14 cellular contexts compared by ENCODE assay signal in the genomic region with DNA sequence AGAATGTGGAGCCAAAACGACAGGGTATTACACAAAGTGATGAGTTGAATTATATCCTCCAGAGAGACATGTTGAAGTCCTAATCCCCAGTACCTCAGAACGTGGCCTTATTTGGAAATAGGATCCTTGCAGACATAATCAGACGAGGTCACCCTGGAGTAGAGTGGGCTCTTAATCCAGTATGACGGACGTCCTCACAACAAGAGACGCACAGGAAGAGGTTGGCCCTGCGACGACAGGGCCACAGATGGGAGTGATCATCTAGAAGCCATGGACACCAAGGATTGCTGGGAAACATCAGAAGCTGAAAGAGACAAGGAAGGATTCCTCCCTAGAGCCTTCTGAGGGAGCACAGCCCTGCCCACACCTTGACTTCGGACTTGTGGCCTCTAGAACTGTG.
DNase-seq lines count a peak whose midpoint lies in the region; ATAC-seq and TF ChIP-seq lines count a peak whose summit lies in the region.
"Had no signal": no experiment of that assay in that cellular context is flagged by ENCODE, and none has a peak within 500 bp of the region (broad histone marks: within the 10 kb centered on the region; RNA-seq: fewer than 3 reads in every experiment).

No MANE protein-coding gene starts in this region.

- peaks cover 3% of the 10 kb centered on the region for H3K4me1 ChIP-seq in parathyroid adenoma
- H3K4me1 ChIP-seq: BLaER1 had no signal

- no peak for TF ChIP-seq CTCF in parathyroid adenoma (IDR thresholded peaks at IDR 0.05)
- no peak for TF ChIP-seq CTCF in GM13976 (IDR thresholded peaks at IDR 0.05; ENCODE audit: borderline replicate concordance, control extremely low read depth, extremely low read depth, insufficient read depth, missing control alignments)

- no peak for ATAC-seq in GM18858 (IDR thresholded peaks at IDR 0.05; ENCODE audit: unreplicated experiment)

- peak overlapping the region; percentile 58 for H3K4me2 ChIP-seq in parathyroid adenoma (ENCODE audit: low read length)
- H3K4me2 ChIP-seq: BLaER1 had no signal

- H3K27ac ChIP-seq in parathyroid adenoma, result no peak overlapping the region
- H3K27ac ChIP-seq: 22Rv1, BLaER1 had no signal

- in situ Hi-C loops in GM13976 (cut with MboI; ENCODE audit: low sequenced_read_pairs, unreplicated experiment), result no loop called here

- no peak overlapping the region for H3K9ac ChIP-seq in parathyroid adenoma
- H3K9ac ChIP-seq: BLaER1 had no signal

- DNase-seq in NCI-H82 (lab: John Stamatoyannopoulos, UW) (peak; percentile 64), NCI-H82 treated with DMSO at 0.1 percent for 48 hours (lab: John Stamatoyannopoulos, UW; ENCODE audit: unreplicated experiment) (no peak), islet precursor cell (peak; percentile 70), GM13976 (ENCODE audit: low spot score) (no peak)
- DNase-seq in stimulated activated CD8-positive, alpha-beta memory T cell treated with anti-CD3 and anti-CD28 coated beads, Interleukin-4, amount 100 ng/mL, for 48 hours, result no peak
- DNase-seq: CD4-positive, alpha-beta memory T cell; DMS153; DMS79 treated with DMSO at 0.1 percent for 48 hours; GF-D8; HCEC 1CT had no signal

- no peaks in the 10 kb centered on the region for H3K36me3 ChIP-seq in parathyroid adenoma (ENCODE audit: control insufficient read depth, insufficient read depth, low read length)
- H3K36me3 ChIP-seq: BLaER1 had no signal

- H2AFZ ChIP-seq in parathyroid adenoma, result no peak overlapping the region

- no peaks in the 10 kb centered on the region for H3K79me2 ChIP-seq in parathyroid adenoma

- no peak overlapping the region for H3K4me3 ChIP-seq in parathyroid adenoma (ENCODE audit: low read depth, low read length)
- H3K4me3 ChIP-seq: BLaER1 had no signal

- H3K27me3 ChIP-seq in parathyroid adenoma (ENCODE audit: control insufficient read depth, insufficient read depth, low read length), result no peaks in the 10 kb centered on the region
- H3K27me3 ChIP-seq: BLaER1 had no signal

- H3K9me3 ChIP-seq in parathyroid adenoma (ENCODE audit: control insufficient read depth, low read length), result no peaks in the 10 kb centered on the region
- H3K9me3 ChIP-seq: BLaER1 had no signal

Comparison
In these comparisons a context has a peak if more than half of its experiments do, and no peak if none do; other contexts are left out.
1. DNase-seq: peak in NCI-H82 (single experiment) and islet precursor cell (single experiment); none in NCI-H82 treated with DMSO at 0.1 percent for 48 hours (single experiment), GM13976 (single experiment) and stimulated activated CD8-positive, alpha-beta memory T cell treated with anti-CD3 and anti-CD28 coated beads, Interleukin-4, amount 100 ng/mL, for 48 hours (single experiment).